ENCODE assay signal across 12 cellular contexts in genomic region chr20:18679020-18679419, GRCh38.
A peak's percentile ranks its signal among the peaks of the same experiment; 100 is the strongest.
DNase-seq lines count a peak whose midpoint lies in the region; ATAC-seq, FAIRE-seq and TF ChIP-seq lines count a peak whose summit lies in the region.
"Had no signal": no experiment of that assay in that cellular context is flagged by ENCODE, and none has a peak within 500 bp of the region (broad histone marks: within the 10 kb centered on the region; RNA-seq: fewer than 3 reads in every experiment).

No MANE protein-coding gene starts in this region.

- H3K27ac ChIP-seq in H9 (ENCODE audit: insufficient read length, low read depth, low read length) (no peak overlapping the region), K562 (ENCODE audit: extremely low read depth, low read depth, low read length) (no peak overlapping the region), osteoblast (ENCODE audit: low read depth, low read length) (no peak overlapping the region)

- H3K4me1 Mint-ChIP-seq in H9, result peaks cover 30 to 31% of the 10 kb centered on the region in 2 experiments

- H4K20me1 ChIP-seq in H9 (ENCODE audit: control insufficient read depth, insufficient read depth, insufficient read length), result no peaks in the 10 kb centered on the region
- H4K20me1 ChIP-seq in K562 (replicated peaks; ENCODE audit: control insufficient read depth, insufficient read depth, low read length), result no peaks in the 10 kb centered on the region
- no peaks in the 10 kb centered on the region for H4K20me1 ChIP-seq in osteoblast (ENCODE audit: insufficient read depth, low read length)

- H3K79me2 ChIP-seq in H9 (ENCODE audit: insufficient read depth, low read length) (no peaks in the 10 kb centered on the region), K562 (ENCODE audit: control insufficient read depth, insufficient read depth, low read length) (no peaks in the 10 kb centered on the region), osteoblast (ENCODE audit: insufficient read depth, low read length) (no peaks in the 10 kb centered on the region)

- H3K18ac ChIP-seq in H9 (ENCODE audit: insufficient read length, low read depth, low read length), result no peak overlapping the region

- H3K4me3 Mint-ChIP-seq in H9, result no peak overlapping the region
- H3K4me3 Mint-ChIP-seq: nephron progenitor cell, T-cell had no signal

- H3K4ac ChIP-seq in H9 (ENCODE audit: low read depth, low read length), result no peak overlapping the region; the same call in 1 of the 2 replicates

- no peak overlapping the region for H3K4me3 ChIP-seq in K562
- H3K4me3 ChIP-seq in osteoblast (ENCODE audit: insufficient read depth, low read length), result no peak overlapping the region

- H3K14ac ChIP-seq in H9 (ENCODE audit: insufficient read depth, low read length), result no peak overlapping the region

- FAIRE-seq in K562 (lab: Jason Lieb, UNC), result no peak

- ATAC-seq in K562 (no peak), GM21367 (IDR thresholded peaks at IDR 0.05; ENCODE audit: unreplicated experiment) (no peak)
- no peak for ATAC-seq in stimulated activated naive CD8-positive, alpha-beta T cell treated with anti-CD3 and anti-CD28 coated beads, Interleukin-15, Interleukin-2, amounts not matched to agents 100 U/mL and 50 U/mL, for 24 hours
- ATAC-seq: T-cell had no signal

- H3T11ph ChIP-seq in H9 (ENCODE audit: low read length), result no peak overlapping the region

- H3K56ac ChIP-seq in H9 (ENCODE audit: insufficient read length, low read depth, low read length), result no peak overlapping the region

- peak overlapping the region; percentile 50 for H2BK20ac ChIP-seq in H9 (ENCODE audit: low read depth, low read length, poor library complexity, severe bottlenecking)

- H3K4me2 ChIP-seq in H9 (ENCODE audit: insufficient read depth, insufficient read length, low read length), result no peak overlapping the region
- no peak overlapping the region for H3K4me2 ChIP-seq in K562 (ENCODE audit: insufficient read depth, low read length)
- H3K4me2 ChIP-seq in osteoblast (ENCODE audit: insufficient read depth, low read length), result no peak overlapping the region

- no peaks in the 10 kb centered on the region for H3K23me2 ChIP-seq in H9 (ENCODE audit: insufficient read length, low read depth, low read length, poor library complexity, severe bottlenecking)

- no peaks in the 10 kb centered on the region for H3K9me1 ChIP-seq in K562 (ENCODE audit: control insufficient read depth, insufficient read depth, low read length)

- no peak overlapping the region for H3K9ac ChIP-seq in H9 (ENCODE audit: extremely low read depth, insufficient read length, low read length)
- no peak overlapping the region for H3K9ac ChIP-seq in K562 (ENCODE audit: insufficient read depth in 1 of 2, low read depth in 2 of 2, low read length in 2 of 2)

- no peak for TF ChIP-seq EP300 in K562 (IDR thresholded peaks at IDR 0.05; ENCODE audit: low read length)

- no peak overlapping the region for H3K23ac ChIP-seq in H9 (ENCODE audit: insufficient read length, low read depth, low read length)

- in situ Hi-C loops in K562 (cut with MboI), result no loop called here

- TF ChIP-seq CTCF in H9 (conservative IDR thresholded peaks at IDR 0.05) (no peak), K562 (IDR thresholded peaks at IDR 0.05 in 2 of 3, conservative IDR thresholded peaks at IDR 0.05 in 1 of 3; ENCODE audit: insufficient read depth in 2 of 3, low read depth in 1 of 3, low read length in 3 of 3) (no peak), osteoblast (IDR thresholded peaks at IDR 0.05; ENCODE audit: extremely low read depth, low read depth, low read length) (no peak)

- CTCF ChIA-PET in K562 (lab: Yijun Ruan, JAX; ENCODE audit: low intra/inter-chr PET ratio), result no interaction called here

- no peak overlapping the region for H2AFZ ChIP-seq in H9 (ENCODE audit: low read length)
- H2AFZ ChIP-seq in K562 (ENCODE audit: low read depth, low read length), result no peak overlapping the region
- no peak overlapping the region for H2AFZ ChIP-seq in osteoblast (ENCODE audit: low read length)

- TF ChIP-seq POLR2A in K562 (conservative IDR thresholded peaks at IDR 0.05), result no peak

- H3K79me1 ChIP-seq in H9 (ENCODE audit: insufficient read depth, low read depth, low read length, poor library complexity, severe bottlenecking), result no peaks in the 10 kb centered on the region

- no peak for TF ChIP-seq RAD21 in K562 (CRISPR knock-in tag; conservative IDR thresholded peaks at IDR 0.05 in 1 of 2, IDR thresholded peaks at IDR 0.05 in 1 of 2)

- no peaks in the 10 kb centered on the region; a peak in 2 of 7 replicates for H3K36me3 Mint-ChIP-seq in H9 (ENCODE audit: insufficient read depth in 1 of 3, low read depth in 3 of 3)

- no peaks in the 10 kb centered on the region for H3K9me3 Mint-ChIP-seq in H9
- H3K9me3 Mint-ChIP-seq: nephron progenitor cell, T-cell had no signal

- no CpG with 5 or more reads among the region's 5 CpGs for WGBS in H9 (ENCODE audit: extremely low coverage, insufficient read length, low lambda C conversion rate)
- WGBS in K562 (ENCODE audit: insufficient coverage, low coverage, missing lambda C conversion rate), result 30% methylated on average over 5 of the region's 5 CpGs

- H4K5ac ChIP-seq in H9 (ENCODE audit: insufficient read length, low read depth, low read length), result no peak overlapping the region

- no peaks in the 10 kb centered on the region; the same call in 1 of the 2 replicates for H3K27me3 Mint-ChIP-seq in H9 (ENCODE audit: low read depth)
- H3K27me3 Mint-ChIP-seq: T-cell had no signal

- H3K27me3 ChIP-seq in H9 (ENCODE audit: insufficient read depth, low read length) (no peaks in the 10 kb centered on the region), K562 (ENCODE audit: control insufficient read depth in 2 of 2, insufficient read depth in 2 of 2, low read length in 2 of 2) (no peaks in the 10 kb centered on the region), osteoblast (ENCODE audit: insufficient read depth, low read length) (no peaks in the 10 kb centered on the region)

- H2BK15ac ChIP-seq in H9 (ENCODE audit: low read depth, low read length), result no peak overlapping the region

- peak overlapping the region in 1 of 3 experiments; percentile 94; a peak in 1 of 7 replicates for H3K27ac Mint-ChIP-seq in H9
- H3K27ac Mint-ChIP-seq: T-cell had no signal

- H2BK12ac ChIP-seq in H9 (ENCODE audit: insufficient read length, low read depth, low read length), result no peak overlapping the region

- H2BK5ac ChIP-seq in H9 (ENCODE audit: insufficient read length, low read length), result no peak overlapping the region

- no peaks in the 10 kb centered on the region for H3K9me3 ChIP-seq in H9 (ENCODE audit: control insufficient read depth, low read depth, low read length)
- H3K9me3 ChIP-seq in K562 (replicated peaks; ENCODE audit: control insufficient read depth, insufficient read depth, low read depth, low read length), result no peaks in the 10 kb centered on the region
- H3K9me3 ChIP-seq in osteoblast (ENCODE audit: low read depth, low read length), result no peaks in the 10 kb centered on the region

- no peak for DNase-seq in H9
- DNase-seq in NCI-H1436 treated with DMSO at 0.1 percent for 48 hours (lab: John Stamatoyannopoulos, UW), result peak; percentile 85
- no peak for DNase-seq in K562 (ENCODE audit: extremely low read depth in 1 of 4, low spot score in 3 of 4)
- peak; percentile 37 for DNase-seq in osteoblast (ENCODE audit: insufficient read length, low spot score, missing footprints)
- no peak for DNase-seq in HPDE6-E6E7 (ENCODE audit: extremely low spot score)
- no peak for DNase-seq in activated CD4-positive, alpha-beta T cell treated with anti-CD3 and anti-CD28 coated beads, Interleukin-2, amount 50 U/mL, for 4 hours
- DNase-seq in stimulated activated naive CD8-positive, alpha-beta T cell treated with anti-CD3 and anti-CD28 coated beads, Interleukin-15, Interleukin-2, amounts not matched to agents 100 U/mL and 50 U/mL, for 24 hours, result no peak
- DNase-seq: activated gamma-delta T cell treated with Interleukin-2 at 50 U/mL for 16 hours, GOT3, nephron progenitor cell had no signal

- no peak overlapping the region for H2AK5ac ChIP-seq in H9 (ENCODE audit: insufficient read length, low read length)

- intact Hi-C loops in K562 (cut with micrococcal nuclease), result no loop called here

- no peaks in the 10 kb centered on the region for H3K36me3 ChIP-seq in K562 (ENCODE audit: control insufficient read depth, insufficient read depth, low read length)
- H3K36me3 ChIP-seq in osteoblast (ENCODE audit: insufficient read depth, low read length), result no peaks in the 10 kb centered on the region

- POLR2A ChIA-PET in K562 (lab: Yijun Ruan, JAX), result no interaction called here

- H2BK120ac ChIP-seq in H9 (ENCODE audit: low read depth, low read length, poor library complexity, severe bottlenecking), result no peak overlapping the region

- no peak overlapping the region for H4K91ac ChIP-seq in H9 (ENCODE audit: insufficient read length, low read depth, low read length)

- no TSS peak for BruUV-seq in K562 (replicated peaks; lab: Mats Ljungman, UMichigan)

- H4K8ac ChIP-seq in H9 (replicated peaks; ENCODE audit: insufficient read length, low read depth, low read length), result no peak overlapping the region

- H3K4me1 ChIP-seq in H9 (ENCODE audit: insufficient read depth, low read length) (peaks cover 10% of the 10 kb centered on the region), K562 (replicated peaks in 1 of 2; ENCODE audit: control insufficient read depth in 2 of 2, insufficient read depth in 2 of 2, low read length in 2 of 2) (no peaks in the 10 kb centered on the region), osteoblast (ENCODE audit: insufficient read depth, low read length) (no peaks in the 10 kb centered on the region)

Comparison
In these comparisons a context has a peak if more than half of its experiments do, and no peak if none do; other contexts are left out.
1. DNase-seq: peak in NCI-H1436 treated with DMSO at 0.1 percent for 48 hours (single experiment) and osteoblast (single experiment); none in H9 (single experiment), K562 (0 of 4), HPDE6-E6E7 (single experiment), activated CD4-positive, alpha-beta T cell treated with anti-CD3 and anti-CD28 coated beads, Interleukin-2, amount 50 U/mL, for 4 hours (0 of 2) and stimulated activated naive CD8-positive, alpha-beta T cell treated with anti-CD3 and anti-CD28 coated beads, Interleukin-15, Interleukin-2, amounts not matched to agents 100 U/mL and 50 U/mL, for 24 hours (single experiment).